Comparison of ENCODE assay signal across 21 cellular contexts in genomic region chr3:190968616-190969015, GRCh38.
DNase-seq lines count a peak whose midpoint lies in the region; ATAC-seq and TF ChIP-seq lines count a peak whose summit lies in the region.
"Had no signal": no experiment of that assay in that cellular context is flagged by ENCODE, and none has a peak within 500 bp of the region (broad histone marks: within the 10 kb centered on the region; RNA-seq: fewer than 3 reads in every experiment).

No MANE protein-coding gene starts in this region.

- H3K36me3 ChIP-seq in body of pancreas (replicated peaks in 1 of 2; ENCODE audit: insufficient read depth in 1 of 2, low read depth in 2 of 2): no peaks in the 10 kb centered on the region
- H3K36me3 ChIP-seq: SJCRH30 had no signal

- no peak overlapping the region for H3K4me3 ChIP-seq in body of pancreas
- H3K4me3 ChIP-seq: GM12878, GM23248, SJCRH30 had no signal

- no peaks in the 10 kb centered on the region for H3K9me3 ChIP-seq in body of pancreas
- H3K9me3 ChIP-seq: SJCRH30 had no signal

- peak; percentile 81 for ATAC-seq in esophagus mucosa
- no peak for ATAC-seq in HG02763 (IDR thresholded peaks at IDR 0.05; ENCODE audit: unreplicated experiment)
- ATAC-seq in body of pancreas: no peak
- ATAC-seq: GM12878, HCT116, SK-N-SH treated with all-trans-retinoic acid at 6 μM for 48 hours had no signal

- intact Hi-C loops in body of pancreas (cut with DNase I): no loop called here

- H3K27ac ChIP-seq in body of pancreas: no peak overlapping the region
- H3K27ac ChIP-seq: 22Rv1, GM23248, KMS-11, SJCRH30 had no signal

- H3K27me3 ChIP-seq in body of pancreas: no peaks in the 10 kb centered on the region
- H3K27me3 ChIP-seq: SJCRH30 had no signal

- no peak for TF ChIP-seq CTCF in body of pancreas (IDR thresholded peaks at IDR 0.05)

- no peak for TF ChIP-seq POLR2A in body of pancreas (IDR thresholded peaks at IDR 0.05)

- DNase-seq in NCI-H82 (lab: John Stamatoyannopoulos, UW) (peak; percentile 46), NCI-H82 treated with DMSO at 0.1 percent for 48 hours (lab: John Stamatoyannopoulos, UW; ENCODE audit: unreplicated experiment) (no peak), islet precursor cell (peak; percentile 56), DMS79 (lab: John Stamatoyannopoulos, UW) (no peak), body of pancreas (no peak)
- DNase-seq: GDM1, GM23248, NCI-H1048, NCI-H1417, NCI-H1694, NCI-H2029 treated with DMSO at 0.1 percent for 48 hours, NCI-H2227 treated with DMSO at 0.1 percent for 48 hours, NCI-H510A, SJCRH30 had no signal

- WGBS in body of pancreas, 2 donors: 37 to 44% methylated on average over 2 of the region's 2 CpGs

- H3K4me1 ChIP-seq in body of pancreas: no peaks in the 10 kb centered on the region

Comparison
In these comparisons a context has a peak if more than half of its experiments do, and no peak if none do; other contexts are left out.
1. DNase-seq: peak in NCI-H82 (single experiment) and islet precursor cell (single experiment); none in NCI-H82 treated with DMSO at 0.1 percent for 48 hours (single experiment), DMS79 (single experiment) and body of pancreas (0 of 4).